ENCODE assay signal across 18 cellular contexts in genomic region chr14:57352771-57353170, GRCh38.
"Had no signal": no experiment of that assay in that cellular context is flagged by ENCODE, and none has a peak within 500 bp of the region (broad histone marks: within the 10 kb centered on the region; RNA-seq: fewer than 3 reads in every experiment).

No MANE protein-coding gene starts in this region.

- H3K9me3 Mint-ChIP-seq: activated naive CD8-positive, alpha-beta T cell treated with anti-CD3 and anti-CD28 coated beads, Interleukin-2, amount 50 U/mL, for 24 hours; activated T-helper 17 cell treated with anti-CD3 and anti-CD28 coated beads, Interleukin-2, amount 50 U/mL, for 72 hours; effector memory CD8-positive, alpha-beta T cell; stimulated activated effector memory CD8-positive, alpha-beta T cell treated with anti-CD3 and anti-CD28 coated beads, Interleukin-12 subunit alpha, Interleukin-12 subunit beta, amount 100 ng/mL, for 72 hours had no signal

- H3K27ac ChIP-seq: left lung, neutrophil, thyroid gland had no signal

- H3K4me1 Mint-ChIP-seq: activated naive CD8-positive, alpha-beta T cell treated with anti-CD3 and anti-CD28 coated beads, Interleukin-2, amount 50 U/mL, for 24 hours; activated T-helper 17 cell treated with anti-CD3 and anti-CD28 coated beads, Interleukin-2, amount 50 U/mL, for 72 hours; stimulated activated effector memory CD8-positive, alpha-beta T cell treated with anti-CD3 and anti-CD28 coated beads, Interleukin-12 subunit alpha, Interleukin-12 subunit beta, amount 100 ng/mL, for 72 hours had no signal

- H3K36me3 Mint-ChIP-seq: naive thymus-derived CD4-positive, alpha-beta T cell; stimulated activated effector memory CD8-positive, alpha-beta T cell treated with anti-CD3 and anti-CD28 coated beads, Interleukin-12 subunit alpha, Interleukin-12 subunit beta, amount 100 ng/mL, for 72 hours had no signal

- ATAC-seq: activated CD4-positive, CD25-positive, alpha-beta regulatory T cell treated with anti-CD3 and anti-CD28 coated beads, Interleukin-2, amount 50 U/mL, for 24 hours; activated naive CD8-positive, alpha-beta T cell treated with anti-CD3 and anti-CD28 coated beads, Interleukin-2, amount 50 U/mL, for 24 hours; activated T-helper 17 cell treated with anti-CD3 and anti-CD28 coated beads, Interleukin-2, amount 50 U/mL, for 72 hours; effector memory CD8-positive, alpha-beta T cell; left lung; mucosa of descending colon; naive thymus-derived CD4-positive, alpha-beta T cell; stimulated activated effector memory CD8-positive, alpha-beta T cell treated with anti-CD3 and anti-CD28 coated beads, Interleukin-12 subunit alpha, Interleukin-12 subunit beta, amount 100 ng/mL, for 72 hours had no signal

- H3K36me3 ChIP-seq: left lung, neutrophil, thyroid gland had no signal

- H3K27ac Mint-ChIP-seq: activated naive CD8-positive, alpha-beta T cell treated with anti-CD3 and anti-CD28 coated beads, Interleukin-2, amount 50 U/mL, for 24 hours; activated T-helper 17 cell treated with anti-CD3 and anti-CD28 coated beads, Interleukin-2, amount 50 U/mL, for 72 hours; effector memory CD8-positive, alpha-beta T cell; naive thymus-derived CD4-positive, alpha-beta T cell; stimulated activated effector memory CD8-positive, alpha-beta T cell treated with anti-CD3 and anti-CD28 coated beads, Interleukin-12 subunit alpha, Interleukin-12 subunit beta, amount 100 ng/mL, for 72 hours had no signal

- H3K4me3 ChIP-seq: left lung, mucosa of descending colon, thyroid gland had no signal

- H3K27me3 ChIP-seq: left lung, thyroid gland had no signal

- H3K4me3 Mint-ChIP-seq: activated naive CD8-positive, alpha-beta T cell treated with anti-CD3 and anti-CD28 coated beads, Interleukin-2, amount 50 U/mL, for 24 hours; activated T-helper 17 cell treated with anti-CD3 and anti-CD28 coated beads, Interleukin-2, amount 50 U/mL, for 72 hours; effector memory CD8-positive, alpha-beta T cell; naive thymus-derived CD4-positive, alpha-beta T cell; stimulated activated effector memory CD8-positive, alpha-beta T cell treated with anti-CD3 and anti-CD28 coated beads, Interleukin-12 subunit alpha, Interleukin-12 subunit beta, amount 100 ng/mL, for 72 hours had no signal

- DNase-seq: activated CD4-positive, alpha-beta T cell treated with anti-CD3 and anti-CD28 coated beads, Interleukin-2, amount 50 U/mL, for 4 hours; activated naive CD4-positive, alpha-beta T cell treated with Interleukin-2 at 50 U/mL for 16 hours; activated naive CD8-positive, alpha-beta T cell treated with anti-CD3 and anti-CD28 coated beads, Interleukin-2, amount 50 U/mL, for 24 hours; aorta; dermis blood vessel endothelial cell; effector memory CD8-positive, alpha-beta T cell; islet precursor cell; left lung; mucosa of descending colon; naive thymus-derived CD4-positive, alpha-beta T cell; retina; stimulated activated CD4-positive, alpha-beta T cell treated with anti-CD3 and anti-CD28 coated beads, Interleukin-12 subunit alpha, Interleukin-12 subunit beta, amount 100 ng/mL, for 4 hours; stimulated activated CD4-positive, alpha-beta T cell treated with anti-CD3 and anti-CD28 coated beads, Interleukin-2, amount 100 ng/mL, for 24 hours; thyroid gland had no signal

- H3K4me1 ChIP-seq: left lung, thyroid gland had no signal

- H3K9me3 ChIP-seq: left lung, mucosa of descending colon, neutrophil, thyroid gland had no signal
